12 cellular contexts compared by ENCODE assay signal in genomic region chr16:74627506-74628220, GRCh38. TPM values are rescaled to one million over a fixed set of nuclear protein-coding genes. Genes with fewer than 3 reads are reported as not detected.
A peak's percentile ranks its signal among the peaks of the same experiment; 100 is the strongest.
DNase-seq lines count a peak whose midpoint lies in the region; ATAC-seq and TF ChIP-seq lines count a peak whose summit lies in the region.
"Had no signal": no experiment of that assay in that cellular context is flagged by ENCODE, and none has a peak within 500 bp of the region (broad histone marks: within the 10 kb centered on the region; RNA-seq: fewer than 3 reads in every experiment).

No MANE protein-coding gene starts in this region.

- intact Hi-C loops in activated T-helper 1 cell treated with anti-CD3 and anti-CD28 coated beads, Interleukin-12 subunit alpha, Interleukin-12 subunit beta, Interleukin-2, Interleukin-4 antibody, amounts not matched to agents 30 ng/mL and 10 ng/mL and 1 ng/mL, durations not matched to agents 14 hours and 24 hours and 36 hours (cut with micrococcal nuclease), result loop anchor here (1.0 to 5.0 kb wide), 5 partner anchors 20 to 260 kb away; partner anchors contain the start of genes GLG1 and RFWD3
- intact Hi-C loops in right cardiac atrium (cut with DNase I) (no loop called here), thyroid gland (cut with DNase I) (loop anchor here (10.0 kb wide), 1 partner anchor 153 kb away; no protein-coding TSS in a partner anchor)

- H3K27me3 Mint-ChIP-seq in activated naive CD4-positive, alpha-beta T cell treated with anti-CD3 and anti-CD28 coated beads, Interleukin-2, amount 50 U/mL, for 24 hours, result no peaks in the 10 kb centered on the region
- no peaks in the 10 kb centered on the region for H3K27me3 Mint-ChIP-seq in activated T-helper 1 cell treated with anti-CD3 and anti-CD28 coated beads, Interleukin-12 subunit alpha, Interleukin-12 subunit beta, Interleukin-2, Interleukin-4 antibody, amounts not matched to agents 30 ng/mL and 10 ng/mL and 1 ng/mL, durations not matched to agents 14 hours and 24 hours and 36 hours (ENCODE audit: insufficient read depth)

- H3K4me3 ChIP-seq in right cardiac atrium (ENCODE audit: low read length), result no peak overlapping the region
- H3K4me3 ChIP-seq in thyroid gland (replicated peaks in 1 of 3), result no peak overlapping the region

- H3K36me3 ChIP-seq in thyroid gland, result peaks cover 31 to 36% of the 10 kb centered on the region in 2 donors

- TF ChIP-seq CTCF in thyroid gland (IDR thresholded peaks at IDR 0.05), result peak in 1 of 6 experiments; percentile 13

- peak; percentile 58 to 73 for ATAC-seq in right cardiac atrium
- no peak for ATAC-seq in HG02970 (IDR thresholded peaks at IDR 0.05; ENCODE audit: low FRiP score, unreplicated experiment)

- H3K4me3 Mint-ChIP-seq in activated naive CD4-positive, alpha-beta T cell treated with anti-CD3 and anti-CD28 coated beads, Interleukin-2, amount 50 U/mL, for 24 hours, result no peak overlapping the region
- H3K4me3 Mint-ChIP-seq in activated T-helper 1 cell treated with anti-CD3 and anti-CD28 coated beads, Interleukin-12 subunit alpha, Interleukin-12 subunit beta, Interleukin-2, Interleukin-4 antibody, amounts not matched to agents 30 ng/mL and 10 ng/mL and 1 ng/mL, durations not matched to agents 14 hours and 24 hours and 36 hours, result no peak overlapping the region

- no peak for DNase-seq in activated naive CD4-positive, alpha-beta T cell treated with anti-CD3 and anti-CD28 coated beads, Interleukin-2, amount 50 U/mL, for 16 hours
- DNase-seq in activated T-helper 1 cell treated with anti-CD3 and anti-CD28 coated beads, Interleukin-12 subunit alpha, Interleukin-12 subunit beta, Interleukin-2, Interleukin-4 antibody, amounts not matched to agents 30 ng/mL and 10 ng/mL and 1 ng/mL, durations not matched to agents 14 hours and 24 hours and 36 hours (ENCODE audit: low spot score), result no peak
- DNase-seq in right cardiac atrium, result peak in 1 of 3 donors; percentile 36
- peak; percentile 63 to 64 for DNase-seq in thyroid gland
- no peak for DNase-seq in effector CD4-positive, alpha-beta T cell
- no peak for DNase-seq in erythroblast (lab: John Stamatoyannopoulos, UW)
- DNase-seq: aorta, C1 segment of cervical spinal cord, NCI-H1092 treated with DMSO at 0.1 percent for 48 hours, NCI-H774 had no signal

- no peak for TF ChIP-seq POLR2A in thyroid gland (IDR thresholded peaks at IDR 0.05)
- no peak for TF ChIP-seq POLR2A in erythroblast (IDR thresholded peaks at IDR 0.05; ENCODE audit: low read length)

- H3K9me3 Mint-ChIP-seq in activated naive CD4-positive, alpha-beta T cell treated with anti-CD3 and anti-CD28 coated beads, Interleukin-2, amount 50 U/mL, for 24 hours, result no peaks in the 10 kb centered on the region
- no peaks in the 10 kb centered on the region for H3K9me3 Mint-ChIP-seq in activated T-helper 1 cell treated with anti-CD3 and anti-CD28 coated beads, Interleukin-12 subunit alpha, Interleukin-12 subunit beta, Interleukin-2, Interleukin-4 antibody, amounts not matched to agents 30 ng/mL and 10 ng/mL and 1 ng/mL, durations not matched to agents 14 hours and 24 hours and 36 hours

- 67% methylated on average over 6 of the region's 6 CpGs for WGBS in right cardiac atrium
- WGBS in thyroid gland, 2 donors, result 69 to 70% methylated on average over 6 of the region's 6 CpGs

- H3K27ac Mint-ChIP-seq in activated naive CD4-positive, alpha-beta T cell treated with anti-CD3 and anti-CD28 coated beads, Interleukin-2, amount 50 U/mL, for 24 hours, result peak overlapping the region; percentile 93
- peak overlapping the region; percentile 91 for H3K27ac Mint-ChIP-seq in activated T-helper 1 cell treated with anti-CD3 and anti-CD28 coated beads, Interleukin-12 subunit alpha, Interleukin-12 subunit beta, Interleukin-2, Interleukin-4 antibody, amounts not matched to agents 30 ng/mL and 10 ng/mL and 1 ng/mL, durations not matched to agents 14 hours and 24 hours and 36 hours

- no peaks in the 10 kb centered on the region for H3K27me3 ChIP-seq in right cardiac atrium (ENCODE audit: control insufficient read depth, insufficient read depth)
- no peaks in the 10 kb centered on the region for H3K27me3 ChIP-seq in thyroid gland

- H3K9me3 ChIP-seq in right cardiac atrium (ENCODE audit: control insufficient read depth, low read length) (no peaks in the 10 kb centered on the region), thyroid gland (no peaks in the 10 kb centered on the region)

- H3K4me1 ChIP-seq in right cardiac atrium (ENCODE audit: control insufficient read depth, insufficient read depth, low read length), result peaks cover 2% of the 10 kb centered on the region
- peaks cover 3 to 32% of the 10 kb centered on the region in 2 donors for H3K4me1 ChIP-seq in thyroid gland

- no peak overlapping the region for H3K27ac ChIP-seq in right cardiac atrium (ENCODE audit: low read length)
- no peak overlapping the region for H3K27ac ChIP-seq in thyroid gland

- H3K4me1 Mint-ChIP-seq in activated naive CD4-positive, alpha-beta T cell treated with anti-CD3 and anti-CD28 coated beads, Interleukin-2, amount 50 U/mL, for 24 hours, result peaks cover 26% of the 10 kb centered on the region
- H3K4me1 Mint-ChIP-seq in activated T-helper 1 cell treated with anti-CD3 and anti-CD28 coated beads, Interleukin-12 subunit alpha, Interleukin-12 subunit beta, Interleukin-2, Interleukin-4 antibody, amounts not matched to agents 30 ng/mL and 10 ng/mL and 1 ng/mL, durations not matched to agents 14 hours and 24 hours and 36 hours (ENCODE audit: low read depth), result peaks cover 53% of the 10 kb centered on the region

- peaks cover 17% of the 10 kb centered on the region for H3K36me3 Mint-ChIP-seq in activated naive CD4-positive, alpha-beta T cell treated with anti-CD3 and anti-CD28 coated beads, Interleukin-2, amount 50 U/mL, for 24 hours
- H3K36me3 Mint-ChIP-seq in activated T-helper 1 cell treated with anti-CD3 and anti-CD28 coated beads, Interleukin-12 subunit alpha, Interleukin-12 subunit beta, Interleukin-2, Interleukin-4 antibody, amounts not matched to agents 30 ng/mL and 10 ng/mL and 1 ng/mL, durations not matched to agents 14 hours and 24 hours and 36 hours (ENCODE audit: low read depth), result peaks cover 70% of the 10 kb centered on the region

RNA-seq across cellular contexts. Expression of gene GLG1, which starts 20.7 kb away (rescaled TPM):
- 66.5 and 71.8 TPM in 2 replicates for total RNA-seq in activated T-helper 1 cell treated with anti-CD3 and anti-CD28 coated beads, Interleukin-12 subunit alpha, Interleukin-12 subunit beta, Interleukin-2, Interleukin-4 antibody, amounts not matched to agents 30 ng/mL and 10 ng/mL and 1 ng/mL, durations not matched to agents 14 hours and 24 hours and 36 hours
- total RNA-seq in right cardiac atrium (100 to 1,000 TPM in 1 of 4 donors, 10 to 100 TPM in 3; 91.6 to 109 (median 99.2) TPM), thyroid gland (100 to 1,000 TPM; 127 to 182 (median 151) TPM)
- 46.8 TPM for polyA plus RNA-seq in right cardiac atrium

RNA-seq across cellular contexts. Expression of gene RFWD3, which starts 39.0 kb away (rescaled TPM):
- total RNA-seq in activated T-helper 1 cell treated with anti-CD3 and anti-CD28 coated beads, Interleukin-12 subunit alpha, Interleukin-12 subunit beta, Interleukin-2, Interleukin-4 antibody, amounts not matched to agents 30 ng/mL and 10 ng/mL and 1 ng/mL, durations not matched to agents 14 hours and 24 hours and 36 hours, result 112 and 116 TPM in 2 replicates
- total RNA-seq in right cardiac atrium, result 1 to 10 TPM; 6.2 to 7.9 (median 6.7) TPM
- polyA plus RNA-seq in right cardiac atrium, result 2.9 TPM
- total RNA-seq in thyroid gland, result 10 to 100 TPM; 14.6 to 32.9 (median 25.1) TPM

Comparison
In these comparisons a context has a peak if more than half of its experiments do, and no peak if none do; other contexts are left out.
1. DNase-seq: peak in thyroid gland (2 of 2); none in activated naive CD4-positive, alpha-beta T cell treated with anti-CD3 and anti-CD28 coated beads, Interleukin-2, amount 50 U/mL, for 16 hours (single experiment), activated T-helper 1 cell treated with anti-CD3 and anti-CD28 coated beads, Interleukin-12 subunit alpha, Interleukin-12 subunit beta, Interleukin-2, Interleukin-4 antibody, amounts not matched to agents 30 ng/mL and 10 ng/mL and 1 ng/mL, durations not matched to agents 14 hours and 24 hours and 36 hours (single experiment), effector CD4-positive, alpha-beta T cell (single experiment) and erythroblast (0 of 2).
2. intact Hi-C loops: an anchor here in activated T-helper 1 cell treated with anti-CD3 and anti-CD28 coated beads, Interleukin-12 subunit alpha, Interleukin-12 subunit beta, Interleukin-2, Interleukin-4 antibody, amounts not matched to agents 30 ng/mL and 10 ng/mL and 1 ng/mL, durations not matched to agents 14 hours and 24 hours and 36 hours (1.0 to 5.0 kb wide) and thyroid gland (10.0 kb wide); none called in right cardiac atrium.